In the genomic region with DNA sequence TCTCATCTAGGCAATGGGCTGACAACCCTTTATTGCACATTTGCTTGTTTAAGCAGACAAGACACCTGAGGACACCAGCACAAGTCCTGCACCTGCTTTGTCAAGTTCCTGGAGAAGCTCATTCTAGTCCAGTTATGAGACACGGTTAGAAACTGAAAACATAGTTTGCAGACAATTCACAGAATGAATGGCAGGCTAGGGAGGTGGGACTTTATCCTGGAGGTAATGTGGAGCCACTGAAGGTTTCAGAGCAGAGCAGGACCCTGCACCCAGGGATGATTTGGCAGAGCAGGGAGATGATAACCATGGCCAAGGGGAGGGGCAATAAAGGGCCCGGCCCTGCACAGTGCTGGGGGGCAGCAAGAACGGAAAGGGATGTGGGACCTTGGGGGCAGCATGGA, we compare ENCODE assay signal across 8 cellular contexts. TPM values are rescaled to one million over a fixed set of nuclear protein-coding genes. Genes with fewer than 3 reads are reported as not detected.
DNase-seq lines count a peak whose midpoint lies in the region; ATAC-seq and TF ChIP-seq lines count a peak whose summit lies in the region.

No MANE protein-coding gene starts in this region.

- peaks cover 38% of the 10 kb centered on the region for H3K4me1 ChIP-seq in osteoblast (ENCODE audit: insufficient read depth, low read length)

- H3K79me2 ChIP-seq in osteoblast (ENCODE audit: insufficient read depth, low read length) = peaks cover under 1% of the 10 kb centered on the region

- peaks cover 11% of the 10 kb centered on the region for H3K36me3 ChIP-seq in osteoblast (ENCODE audit: insufficient read depth, low read length)

- no peaks in the 10 kb centered on the region for H3K27me3 ChIP-seq in osteoblast (ENCODE audit: insufficient read depth, low read length)

- peaks cover 1% of the 10 kb centered on the region for H3K9me3 ChIP-seq in osteoblast (ENCODE audit: low read depth, low read length)

- no peak for TF ChIP-seq CTCF in osteoblast (IDR thresholded peaks at IDR 0.05; ENCODE audit: extremely low read depth, low read depth, low read length)

- DNase-seq in osteoblast (ENCODE audit: insufficient read length, low spot score, missing footprints) (no peak), NCI-H1092 treated with DMSO at 0.1 percent for 48 hours (lab: John Stamatoyannopoulos, UW) (no peak)
- DNase-seq in effector CD4-positive, alpha-beta T cell = no peak
- no peak for DNase-seq in effector CD8-positive, alpha-beta T cell (lab: John Stamatoyannopoulos, UW)
- no peak for DNase-seq in stimulated activated CD4-positive, alpha-beta T cell treated with anti-CD3 and anti-CD28 coated beads, Interleukin-4, amount 100 ng/mL, for 24 hours

- peak overlapping the region; percentile 99 for H3K27ac ChIP-seq in osteoblast (ENCODE audit: low read depth, low read length)

- H3K4me2 ChIP-seq in osteoblast (ENCODE audit: insufficient read depth, low read length) = peak overlapping the region; percentile 12

- H4K20me1 ChIP-seq in osteoblast (ENCODE audit: insufficient read depth, low read length) = peaks cover 2% of the 10 kb centered on the region

- no peak overlapping the region for H3K4me3 ChIP-seq in osteoblast (ENCODE audit: insufficient read depth, low read length)

- no peak overlapping the region for H2AFZ ChIP-seq in osteoblast (ENCODE audit: low read length)

- peak; percentile 47 for ATAC-seq in GM18873 (IDR thresholded peaks at IDR 0.05; ENCODE audit: low FRiP score, unreplicated experiment)
- peak; percentile 53 for ATAC-seq in GM21723 (IDR thresholded peaks at IDR 0.05; ENCODE audit: unreplicated experiment)
- peak; percentile 18 for ATAC-seq in HG03558 (IDR thresholded peaks at IDR 0.05; ENCODE audit: extremely low read depth, unreplicated experiment)

RNA-seq across cellular contexts. Expression of gene SLC25A51, which starts 50.7 kb away (rescaled TPM):
- total RNA-seq in osteoblast = 114 and 119 TPM in 2 replicates
